In genomic region chr17:49788443-49789277, GRCh38 we compare ENCODE assay signal across 8 cellular contexts. TPM values are rescaled to one million over a fixed set of nuclear protein-coding genes. Genes with fewer than 3 reads are reported as not detected.
DNase-seq lines count a peak whose midpoint lies in the region; ATAC-seq and TF ChIP-seq lines count a peak whose summit lies in the region.

Gene KAT7 (plus strand): TSS chr17:49788681. CDS start chr17:49788835, 154 bp downstream.

- ATAC-seq in natural killer cell: peak; percentile 80 to 94 (median 85)

- H3K27ac Mint-ChIP-seq in natural killer cell: peak within 1 kb of the TSS; percentile 99

- no peaks in the 10 kb centered on the region for H3K27me3 Mint-ChIP-seq in natural killer cell (ENCODE audit: low read depth in 2 of 2)

- no peaks in the 10 kb centered on the region for H3K36me3 Mint-ChIP-seq in natural killer cell

- no peaks in the 10 kb centered on the region for H3K9me3 Mint-ChIP-seq in natural killer cell

- H3K27me3 ChIP-seq in H7 (ENCODE audit: control insufficient read depth, insufficient read depth, low read length): no peaks in the 10 kb centered on the region

- TF ChIP-seq CTCF in natural killer cell (IDR thresholded peaks at IDR 0.05): no peak

- H3K4me3 Mint-ChIP-seq in natural killer cell: peak within 1 kb of the TSS; percentile 99

- H3K4me3 ChIP-seq in H7 (ENCODE audit: insufficient read depth, low read depth, low read length): peak within 1 kb of the TSS; percentile 100

- DNase-seq in ELF-1 (ENCODE audit: low read depth, low spot score) (peak; percentile 100), H7 (peak; percentile 98), M059J (ENCODE audit: low read depth) (peak; percentile 99), SHP77 (lab: John Stamatoyannopoulos, UW) (peak; percentile 99 to 100), fibroblast of peridontal ligament (ENCODE audit: extremely low read depth) (peak; percentile 100), natural killer cell (peak; percentile 98)
- peak; percentile 97 for DNase-seq in activated effector memory CD4-positive, alpha-beta T cell treated with Interleukin-2 at 50 U/mL for 16 hours
- DNase-seq in stimulated activated naive CD4-positive, alpha-beta T cell treated with Interleukin-2 at 50 U/mL for 16 hours (lab: John Stamatoyannopoulos, UW): peak; percentile 99

- peaks cover 12% of the 10 kb centered on the region for H3K36me3 ChIP-seq in H7 (replicated peaks; ENCODE audit: control insufficient read depth, insufficient read depth, low read length)

- peaks cover 52 to 55% of the 10 kb centered on the region in 2 donors for H3K4me1 Mint-ChIP-seq in natural killer cell

- intact Hi-C loops in natural killer cell (cut with micrococcal nuclease): loop anchor here (1.0 to 2.0 kb wide), 7 partner anchors 24 to 218 kb away; partner anchors contain the start of genes FAM117A and SPOP

RNA-seq across cellular contexts. Expression of gene KAT7, which starts in this region (rescaled TPM):
- 96.1 and 153 TPM in 2 replicates for total RNA-seq in H7 (2014; rRNA removed; shearing (Covaris generic))
- 28.2 and 50.4 TPM in 2 replicates for total RNA-seq in M059J (2014; rRNA removed; shearing (Covaris generic))
- total RNA-seq in natural killer cell: 100 to 1,000 TPM; 195 to 231 (median 213) TPM

Comparison
In these comparisons a context has a peak if more than half of its experiments do, and no peak if none do; other contexts are left out.
1. Peak in every context shown above with its lines: DNase-seq, ATAC-seq and H3K4me3 ChIP-seq.